ENCODE assay signal across 9 cellular contexts in the genomic region with DNA sequence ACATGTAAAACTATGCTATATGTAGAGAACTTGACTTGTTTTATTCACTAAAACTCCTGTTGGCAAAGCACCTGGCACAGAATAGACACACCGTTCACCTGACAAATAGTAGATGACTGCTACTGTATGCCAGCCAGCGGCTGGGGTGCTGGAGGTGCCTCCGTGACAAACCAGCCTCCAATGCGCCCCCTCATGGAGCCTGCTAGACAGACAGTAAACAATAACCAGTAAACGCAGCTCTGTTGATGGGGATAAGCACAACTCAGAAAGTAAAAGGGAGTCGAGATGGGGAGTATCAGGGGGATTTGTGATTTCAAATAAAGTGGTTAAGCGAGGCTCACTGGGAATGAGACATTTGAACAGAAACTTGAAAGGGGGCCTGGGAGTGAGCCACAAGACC.
A peak's percentile ranks its signal among the peaks of the same experiment; 100 is the strongest.
DNase-seq lines count a peak whose midpoint lies in the region; TF ChIP-seq lines count a peak whose summit lies in the region.
"Had no signal": no experiment of that assay in that cellular context is flagged by ENCODE, and none has a peak within 500 bp of the region (broad histone marks: within the 10 kb centered on the region; RNA-seq: fewer than 3 reads in every experiment).

No MANE protein-coding gene starts in this region.

- peak; percentile 29 for TF ChIP-seq CTCF in HL-60 (IDR thresholded peaks at IDR 0.05; ENCODE audit: insufficient read depth, low read length)
- no peak for TF ChIP-seq CTCF in lower leg skin (IDR thresholded peaks at IDR 0.05)

- DNase-seq in D341Med (ENCODE audit: low spot score): peak; percentile 54
- DNase-seq in HL-60 (ENCODE audit: low read depth in 1 of 2, low spot score in 1 of 2): peak in 1 of 2 experiments; percentile 41
- DNase-seq in amniotic epithelial cell (ENCODE audit: low read depth): peak; percentile 28
- peak; percentile 44 for DNase-seq in medulla oblongata (ENCODE audit: extremely low spot score)
- DNase-seq in LoVo (ENCODE audit: low spot score): no peak
- DNase-seq in activated T-helper 2 cell treated with anti-CD3 and anti-CD28 coated beads, Interferon-gamma antibody, Interleukin-2, Interleukin-4, amounts not matched to agents 10 μg/mL and 5 μg/mL and 100 μg/mL, durations not matched to agents 14 hours and 24 hours and 36 hours (ENCODE audit: low spot score): no peak
- DNase-seq in lower leg skin (ENCODE audit: low spot score in 2 of 2): no peak
- DNase-seq in NCI-H187 treated with DMSO at 0.1 percent for 48 hours (lab: John Stamatoyannopoulos, UW): no peak

- H3K27me3 ChIP-seq in HL-60 (ENCODE audit: insufficient read depth, poor library complexity, severe bottlenecking): no peaks in the 10 kb centered on the region
- H3K27me3 ChIP-seq: thyroid gland had no signal

- no peak overlapping the region for H3K27ac Mint-ChIP-seq in activated T-helper 2 cell treated with anti-CD3 and anti-CD28 coated beads, Interferon-gamma antibody, Interleukin-2, Interleukin-4, amounts not matched to agents 10 μg/mL and 5 μg/mL and 100 μg/mL, durations not matched to agents 14 hours and 24 hours and 36 hours

- intact Hi-C loops in activated T-helper 2 cell treated with anti-CD3 and anti-CD28 coated beads, Interferon-gamma antibody, Interleukin-2, Interleukin-4, amounts not matched to agents 10 μg/mL and 5 μg/mL and 100 μg/mL, durations not matched to agents 14 hours and 24 hours and 36 hours (cut with micrococcal nuclease): no loop called here
- intact Hi-C loops in lower leg skin (cut with DNase I; ENCODE audit: low total_unique reads): no loop called here

- WGBS in lower leg skin, 2 donors: 53 to 56% methylated on average over 7 of the region's 7 CpGs

- H3K36me3 Mint-ChIP-seq in activated T-helper 2 cell treated with anti-CD3 and anti-CD28 coated beads, Interferon-gamma antibody, Interleukin-2, Interleukin-4, amounts not matched to agents 10 μg/mL and 5 μg/mL and 100 μg/mL, durations not matched to agents 14 hours and 24 hours and 36 hours (ENCODE audit: low read depth): no peaks in the 10 kb centered on the region

- no peaks in the 10 kb centered on the region for H3K9me3 Mint-ChIP-seq in activated T-helper 2 cell treated with anti-CD3 and anti-CD28 coated beads, Interferon-gamma antibody, Interleukin-2, Interleukin-4, amounts not matched to agents 10 μg/mL and 5 μg/mL and 100 μg/mL, durations not matched to agents 14 hours and 24 hours and 36 hours

- no peaks in the 10 kb centered on the region for H3K27me3 Mint-ChIP-seq in activated T-helper 2 cell treated with anti-CD3 and anti-CD28 coated beads, Interferon-gamma antibody, Interleukin-2, Interleukin-4, amounts not matched to agents 10 μg/mL and 5 μg/mL and 100 μg/mL, durations not matched to agents 14 hours and 24 hours and 36 hours (ENCODE audit: low read depth)

- no peak overlapping the region for H3K4me3 Mint-ChIP-seq in activated T-helper 2 cell treated with anti-CD3 and anti-CD28 coated beads, Interferon-gamma antibody, Interleukin-2, Interleukin-4, amounts not matched to agents 10 μg/mL and 5 μg/mL and 100 μg/mL, durations not matched to agents 14 hours and 24 hours and 36 hours (ENCODE audit: low read depth)

- no peak for TF ChIP-seq POLR2A in lower leg skin (IDR thresholded peaks at IDR 0.05)

- H3K4me3 ChIP-seq in HL-60 (replicated peaks; ENCODE audit: insufficient read depth, low read length) (no peak overlapping the region), lower leg skin (ENCODE audit: low read depth, poor library complexity, severe bottlenecking) (no peak overlapping the region)
- H3K4me3 ChIP-seq: thyroid gland had no signal

- no peak overlapping the region for H3K27ac ChIP-seq in HL-60 (replicated peaks)
- H3K27ac ChIP-seq: thyroid gland had no signal

- peaks cover 6% of the 10 kb centered on the region for H3K4me1 Mint-ChIP-seq in activated T-helper 2 cell treated with anti-CD3 and anti-CD28 coated beads, Interferon-gamma antibody, Interleukin-2, Interleukin-4, amounts not matched to agents 10 μg/mL and 5 μg/mL and 100 μg/mL, durations not matched to agents 14 hours and 24 hours and 36 hours (ENCODE audit: low read depth)

Comparison
In these comparisons a context has a peak if more than half of its experiments do, and no peak if none do; other contexts are left out.
1. DNase-seq: peak in D341Med (single experiment), amniotic epithelial cell (single experiment) and medulla oblongata (single experiment); none in LoVo (single experiment), activated T-helper 2 cell treated with anti-CD3 and anti-CD28 coated beads, Interferon-gamma antibody, Interleukin-2, Interleukin-4, amounts not matched to agents 10 μg/mL and 5 μg/mL and 100 μg/mL, durations not matched to agents 14 hours and 24 hours and 36 hours (single experiment), lower leg skin (0 of 2) and NCI-H187 treated with DMSO at 0.1 percent for 48 hours (single experiment).